1 cellular context compared by ENCODE assay signal in the genomic region with DNA sequence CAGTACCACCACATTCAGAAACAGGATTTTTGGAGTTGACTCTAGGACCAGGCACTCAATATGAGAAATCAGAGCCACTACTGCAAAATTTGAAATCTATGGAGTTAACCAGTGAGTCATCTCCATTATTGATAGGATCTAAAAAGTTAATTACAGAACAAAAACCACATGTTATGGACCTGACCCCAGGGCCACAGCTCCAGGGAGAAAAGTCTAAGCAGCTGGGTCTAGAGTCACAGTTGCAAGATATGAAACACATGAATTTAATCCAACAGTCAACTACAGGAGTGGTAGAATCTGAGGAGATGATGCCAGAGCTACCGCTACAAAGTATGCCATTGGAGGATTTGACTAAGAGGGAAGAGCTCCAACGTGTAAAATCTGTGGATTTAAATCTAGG.
TF ChIP-seq lines count a peak whose summit lies in the region.

No MANE protein-coding gene starts in this region.

TF ChIP-seq in K562, 482 proteins besides CTCF, POLR2A, EP300 and RAD21:
- TF ChIP-seq FOSL1 (tag; conservative IDR thresholded peaks at IDR 0.05) (peak; percentile 57), RB1 (IDR thresholded peaks at IDR 0.05; ENCODE audit: low read depth) (no peak), THRAP3 (IDR thresholded peaks at IDR 0.05; ENCODE audit: borderline replicate concordance) (no peak)
TF ChIP-seq in K562: peak in this region for 1.
